Comparison of ENCODE assay signal across 12 cellular contexts in the genomic region with DNA sequence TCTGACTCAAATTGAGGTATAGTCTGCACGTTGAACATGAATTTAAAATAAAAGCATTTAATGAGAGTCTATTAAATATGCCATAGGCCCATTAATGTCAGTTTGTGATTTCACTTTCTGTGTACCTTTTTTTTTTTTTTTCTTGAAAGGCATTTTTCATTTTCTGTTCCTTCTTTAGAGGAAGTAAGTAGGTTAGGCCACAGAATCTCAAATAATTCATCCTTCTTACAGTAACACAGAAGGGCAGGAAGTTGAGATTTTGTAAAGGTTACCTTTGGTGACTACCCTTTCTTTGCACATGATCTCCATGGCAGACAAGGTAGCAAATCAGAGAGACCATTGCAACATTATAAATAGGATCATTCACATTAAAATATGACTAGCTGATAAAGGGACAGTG. TPM values are rescaled to one million over a fixed set of nuclear protein-coding genes. Genes with fewer than 3 reads are reported as not detected.
A peak's percentile ranks its signal among the peaks of the same experiment; 100 is the strongest.
DNase-seq lines count a peak whose midpoint lies in the region; ATAC-seq, FAIRE-seq and TF ChIP-seq lines count a peak whose summit lies in the region.
"Had no signal": no experiment of that assay in that cellular context is flagged by ENCODE, and none has a peak within 500 bp of the region (broad histone marks: within the 10 kb centered on the region; RNA-seq: fewer than 3 reads in every experiment).

No MANE protein-coding gene starts in this region.

- peaks cover 39% of the 10 kb centered on the region for H3K36me3 Mint-ChIP-seq in endodermal cell (ENCODE audit: low read depth)

- FAIRE-seq in pancreas (lab: Jason Lieb, UNC), result no peak
- FAIRE-seq: H1, TTC549 had no signal

- H3K27me3 ChIP-seq in pancreas (no peaks in the 10 kb centered on the region), right lobe of liver (no peaks in the 10 kb centered on the region), endodermal cell (ENCODE audit: control insufficient read depth, insufficient read depth, low read length, poor library complexity, severe bottlenecking) (no peaks in the 10 kb centered on the region)
- H3K27me3 ChIP-seq: BE2C, heart right ventricle had no signal

- H3K27ac ChIP-seq in pancreas, result no peak overlapping the region
- no peak overlapping the region for H3K27ac ChIP-seq in right lobe of liver
- no peak overlapping the region for H3K27ac ChIP-seq in endodermal cell (ENCODE audit: low read depth, low read length)
- no peak overlapping the region for H3K27ac ChIP-seq in substantia nigra (ENCODE audit: low read depth, low read length, poor library complexity, severe bottlenecking)

- no peak overlapping the region for H3K9ac ChIP-seq in endodermal cell (ENCODE audit: extremely low read depth, low read length, poor library complexity, severe bottlenecking)

- no peaks in the 10 kb centered on the region for H3K9me3 Mint-ChIP-seq in endodermal cell

- no peaks in the 10 kb centered on the region for H3K27me3 Mint-ChIP-seq in endodermal cell (ENCODE audit: insufficient read depth)

- no peaks in the 10 kb centered on the region for H3K9me3 ChIP-seq in pancreas
- no peaks in the 10 kb centered on the region for H3K9me3 ChIP-seq in right lobe of liver
- H3K9me3 ChIP-seq in endodermal cell (ENCODE audit: control insufficient read depth, low read length), result no peaks in the 10 kb centered on the region
- H3K9me3 ChIP-seq: BE2C, heart right ventricle had no signal

- WGBS in pancreas, 2 donors, result 77 to 86% methylated on average over 1 of the region's 1 CpG
- 58% methylated on average over 1 of the region's 1 CpG for WGBS in right lobe of liver (ENCODE audit: insufficient coverage, low coverage, low lambda C conversion rate, missing lambda C conversion rate)
- 88% methylated on average over 1 of the region's 1 CpG; no CpG with 5 or more reads in 1 of the 2 experiments for WGBS in endodermal cell (ENCODE audit: insufficient coverage in 1 of 2, insufficient read length in 1 of 2), 2 experiments

- ATAC-seq in GM18909 (IDR thresholded peaks at IDR 0.05; ENCODE audit: poor library complexity, unreplicated experiment) (peak; percentile 89), HG02852 (IDR thresholded peaks at IDR 0.05; ENCODE audit: unreplicated experiment) (peak; percentile 83), pancreas (no peak), right lobe of liver (no peak)
- ATAC-seq: heart right ventricle had no signal

- DNase-seq in CD1c-positive myeloid dendritic cell (ENCODE audit: extremely low spot score) (peak; percentile 20), NOMO-1 treated with DMSO at 0.1 percent for 48 hours (lab: John Stamatoyannopoulos, UW; ENCODE audit: unreplicated experiment) (peak; percentile 72), pancreas (no peak), right lobe of liver (no peak), endodermal cell (no peak), substantia nigra (lab: John Stamatoyannopoulos, UW) (no peak)
- DNase-seq: BE2C, heart right ventricle had no signal

- H3K4me3 Mint-ChIP-seq in endodermal cell, result no peak overlapping the region

- TF ChIP-seq CTCF in pancreas (IDR thresholded peaks at IDR 0.05), result no peak
- no peak for TF ChIP-seq CTCF in right lobe of liver (IDR thresholded peaks at IDR 0.05)
- TF ChIP-seq CTCF in endodermal cell (conservative IDR thresholded peaks at IDR 0.05), result no peak

- intact Hi-C loops in pancreas (cut with DNase I) (no loop called here), right lobe of liver (cut with DNase I) (no loop called here)

- H3K4me3 ChIP-seq in pancreas, result no peak overlapping the region
- H3K4me3 ChIP-seq in right lobe of liver, result no peak overlapping the region
- H3K4me3 ChIP-seq in endodermal cell (ENCODE audit: low read length), result no peak overlapping the region
- H3K4me3 ChIP-seq: heart right ventricle had no signal

- H3K27ac Mint-ChIP-seq in endodermal cell, result no peak overlapping the region

- H3K4me1 Mint-ChIP-seq in endodermal cell, result no peaks in the 10 kb centered on the region

- TF ChIP-seq POLR2A in right lobe of liver (IDR thresholded peaks at IDR 0.05), result no peak

- no peaks in the 10 kb centered on the region for H3K4me1 ChIP-seq in pancreas
- H3K4me1 ChIP-seq in right lobe of liver, result no peaks in the 10 kb centered on the region
- H3K4me1 ChIP-seq in endodermal cell (ENCODE audit: control insufficient read depth, insufficient read depth, low read length), result no peaks in the 10 kb centered on the region
- H3K4me1 ChIP-seq: BE2C had no signal

- H3K36me3 ChIP-seq in pancreas (no peaks in the 10 kb centered on the region), right lobe of liver (no peaks in the 10 kb centered on the region), endodermal cell (ENCODE audit: control insufficient read depth, insufficient read depth, low read length) (peaks cover 3% of the 10 kb centered on the region)
- H3K36me3 ChIP-seq: BE2C, heart right ventricle had no signal

RNA-seq across cellular contexts. Expression of a gene that starts 9.6 kb away (rescaled TPM):
- total RNA-seq in pancreas (1 to 10 TPM; 1.0 to 5.3 (median 3.6) TPM), right lobe of liver (10 to 100 TPM in 1 of 6 experiments, 1 to 10 TPM in 5; 3.0 to 13.2 (median 7.2) TPM), endodermal cell (10 to 100 TPM; 23.7 to 39.7 TPM)
- polyA plus RNA-seq in pancreas, result 1 to 10 TPM in 1 of 2 donors, under 1 TPM in 1; 0.95 to 3.2 TPM
- polyA plus RNA-seq in endodermal cell (2013, experiment 1 of 2), result 13.7 TPM
- 14.0 TPM for polyA plus RNA-seq in endodermal cell (2013, experiment 2 of 2)

Comparison
In these comparisons a context has a peak if more than half of its experiments do, and no peak if none do; other contexts are left out.
1. DNase-seq: peak in CD1c-positive myeloid dendritic cell (single experiment) and NOMO-1 treated with DMSO at 0.1 percent for 48 hours (single experiment); none in pancreas (0 of 6), right lobe of liver (0 of 3), endodermal cell (single experiment) and substantia nigra (0 of 49).
2. ATAC-seq: peak in GM18909 (single experiment) and HG02852 (single experiment); none in pancreas (0 of 4) and right lobe of liver (0 of 4).